26 cellular contexts compared by ENCODE assay signal in genomic region chr7:93060865-93061264, GRCh38.
"Had no signal": no experiment of that assay in that cellular context is flagged by ENCODE, and none has a peak within 500 bp of the region (broad histone marks: within the 10 kb centered on the region; RNA-seq: fewer than 3 reads in every experiment).

No MANE protein-coding gene starts in this region.

- H3K27ac Mint-ChIP-seq: natural killer cell; nephron; neural progenitor cell; progenitor cell of endocrine pancreas; stimulated activated memory B cell treated with anti-CD40 and anti-IgM and Interleukin-4, amounts not matched to agents 10 μg/mL and 1 μg/mL and 100 μg/mL, for 72 hours; stimulated activated naive CD8-positive, alpha-beta T cell treated with anti-CD3 and anti-CD28 coated beads, Interleukin-15, amount 100 ng/mL, for 72 hours; type B pancreatic cell had no signal

- H3K4me1 Mint-ChIP-seq: natural killer cell; nephron; neural progenitor cell; stimulated activated memory B cell treated with anti-CD40 and anti-IgM and Interleukin-4, amounts not matched to agents 10 μg/mL and 1 μg/mL and 100 μg/mL, for 72 hours; stimulated activated naive CD8-positive, alpha-beta T cell treated with anti-CD3 and anti-CD28 coated beads, Interleukin-15, amount 100 ng/mL, for 72 hours had no signal

- ATAC-seq: natural killer cell; psoas muscle; right cardiac atrium; right lobe of liver; stimulated activated memory B cell treated with anti-CD40 and anti-IgM and Interleukin-4, amounts not matched to agents 10 μg/mL and 1 μg/mL and 100 μg/mL, for 72 hours; stimulated activated naive CD8-positive, alpha-beta T cell treated with anti-CD3 and anti-CD28 coated beads, Interleukin-15, amount 100 ng/mL, for 72 hours; stimulated activated naive CD8-positive, alpha-beta T cell treated with anti-CD3 and anti-CD28 coated beads, Interleukin-15, Interleukin-2, amounts not matched to agents 100 U/mL and 50 U/mL, for 24 hours; upper lobe of right lung had no signal

- DNase-seq: natural killer cell; occipital lobe; ovary; posterior cingulate gyrus; psoas muscle; right cardiac atrium; right lobe of liver; sigmoid colon; small intestine; stimulated activated CD4-positive, alpha-beta T cell treated with anti-CD3 and anti-CD28 coated beads, Interleukin-15, amount 100 ng/mL, for 24 hours; stimulated activated CD4-positive, alpha-beta T cell treated with anti-CD3 and anti-CD28 coated beads, Interleukin-2, amount 100 ng/mL, for 24 hours; stimulated activated CD4-positive, alpha-beta T cell treated with anti-CD3 and anti-CD28 coated beads, Interleukin-2, amount 100 ng/mL, for 48 hours; stimulated activated CD4-positive, alpha-beta T cell treated with anti-CD3 and anti-CD28 coated beads, Interleukin-4, amount 100 ng/mL, for 24 hours; stimulated activated naive CD4-positive, alpha-beta T cell; stimulated activated naive CD8-positive, alpha-beta T cell treated with anti-CD3 and anti-CD28 coated beads, Interleukin-15, amount 100 ng/mL, for 72 hours; stimulated activated naive CD8-positive, alpha-beta T cell treated with anti-CD3 and anti-CD28 coated beads, Interleukin-15, Interleukin-2, amounts not matched to agents 100 U/mL and 50 U/mL, for 24 hours; substantia nigra; testis; tibial artery; transverse colon; upper lobe of right lung had no signal

- H3K4me3 Mint-ChIP-seq: natural killer cell; nephron; neural progenitor cell; stimulated activated memory B cell treated with anti-CD40 and anti-IgM and Interleukin-4, amounts not matched to agents 10 μg/mL and 1 μg/mL and 100 μg/mL, for 72 hours; stimulated activated naive CD8-positive, alpha-beta T cell treated with anti-CD3 and anti-CD28 coated beads, Interleukin-15, amount 100 ng/mL, for 72 hours; type B pancreatic cell had no signal

- H3K9me3 Mint-ChIP-seq: natural killer cell; nephron; stimulated activated memory B cell treated with anti-CD40 and anti-IgM and Interleukin-4, amounts not matched to agents 10 μg/mL and 1 μg/mL and 100 μg/mL, for 72 hours; stimulated activated naive CD8-positive, alpha-beta T cell treated with anti-CD3 and anti-CD28 coated beads, Interleukin-15, amount 100 ng/mL, for 72 hours; type B pancreatic cell had no signal

- H3K27me3 Mint-ChIP-seq: stimulated activated memory B cell treated with anti-CD40 and anti-IgM and Interleukin-4, amounts not matched to agents 10 μg/mL and 1 μg/mL and 100 μg/mL, for 72 hours had no signal

- H3K36me3 Mint-ChIP-seq: neural progenitor cell; stimulated activated memory B cell treated with anti-CD40 and anti-IgM and Interleukin-4, amounts not matched to agents 10 μg/mL and 1 μg/mL and 100 μg/mL, for 72 hours; type B pancreatic cell had no signal
